In the genomic region with DNA sequence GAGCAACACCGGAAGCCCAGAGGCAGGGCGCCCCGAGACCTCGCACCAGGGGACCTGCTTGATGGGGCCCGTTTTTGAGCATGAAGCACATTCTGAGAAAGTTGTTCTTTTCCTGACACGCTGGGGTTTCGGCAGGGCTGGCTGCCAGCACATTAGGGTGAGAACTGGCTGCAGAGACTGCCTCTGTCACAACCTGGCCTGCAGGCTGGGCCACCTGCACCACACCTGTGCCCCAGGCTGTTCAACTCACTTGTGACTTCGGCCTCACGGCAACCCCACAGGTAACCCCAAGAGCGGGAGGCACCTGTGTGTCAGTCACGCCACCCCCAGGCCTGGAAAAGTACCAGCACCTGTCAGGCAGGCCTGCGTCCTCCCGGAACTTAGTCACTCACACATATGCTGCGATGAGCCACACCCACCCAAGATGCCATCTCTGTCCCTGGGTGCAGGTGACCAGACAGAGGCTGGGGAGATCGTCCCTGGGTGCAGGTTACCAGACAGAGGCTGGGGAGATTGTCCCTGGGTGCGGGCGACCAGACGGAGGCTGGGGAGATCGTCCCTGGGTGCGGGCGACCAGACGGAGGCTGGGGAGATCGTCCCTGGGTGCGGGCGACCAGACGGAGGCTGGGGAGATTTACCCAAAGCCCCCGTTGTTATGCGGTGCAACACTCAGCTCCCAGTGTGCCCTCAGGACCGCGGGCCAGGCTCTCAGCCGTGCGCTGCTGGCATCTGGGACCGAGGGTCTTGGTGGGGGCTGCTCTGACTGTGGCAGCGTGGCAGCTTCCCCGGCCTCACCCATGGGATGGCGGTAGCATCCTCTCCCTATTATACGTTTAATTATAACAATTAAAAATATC, we compare ENCODE assay signal across 10 cellular contexts.
A peak's percentile ranks its signal among the peaks of the same experiment; 100 is the strongest.
DNase-seq lines count a peak whose midpoint lies in the region; ATAC-seq and TF ChIP-seq lines count a peak whose summit lies in the region.
"Had no signal": no experiment of that assay in that cellular context is flagged by ENCODE, and none has a peak within 500 bp of the region (broad histone marks: within the 10 kb centered on the region; RNA-seq: fewer than 3 reads in every experiment).

No MANE protein-coding gene starts in this region.

- DNase-seq in SK-N-SH (peak; percentile 46), NCI-H748 treated with DMSO at 0.1 percent for 48 hours (lab: John Stamatoyannopoulos, UW) (peak; percentile 32), epithelial cell of esophagus (ENCODE audit: low read depth) (peak; percentile 4), sciatic nerve (ENCODE audit: low spot score) (peak; percentile 35), SHP77 (lab: John Stamatoyannopoulos, UW) (no peak)
- DNase-seq: foreskin fibroblast had no signal

- no peaks in the 10 kb centered on the region for H3K36me3 ChIP-seq in SK-N-SH (replicated peaks in 1 of 2; ENCODE audit: control insufficient read depth in 1 of 2, insufficient read depth in 2 of 2, low read length in 1 of 2)

- intact Hi-C loops in sciatic nerve (cut with DNase I), result no loop called here

- H3K27ac ChIP-seq in SK-N-SH (ENCODE audit: low read depth in 2 of 2, low read length in 1 of 2), result no peak overlapping the region

- H3K9me3 ChIP-seq in SK-N-SH, result no peaks in the 10 kb centered on the region

- 10% methylated on average over 12 of the region's 37 CpGs for WGBS in SK-N-SH (ENCODE audit: low lambda C conversion rate)

- no peak for TF ChIP-seq RAD21 in SK-N-SH (IDR thresholded peaks at IDR 0.05; ENCODE audit: low read length)

- H3K27me3 ChIP-seq in SK-N-SH (ENCODE audit: insufficient read depth), result peaks cover 58% of the 10 kb centered on the region

- no peaks in the 10 kb centered on the region for H3F3A ChIP-seq in SK-N-SH (replicated peaks; ENCODE audit: insufficient read depth)

- ATAC-seq in SK-N-SH treated with all-trans-retinoic acid at 6 μM for 48 hours (no peak), sciatic nerve (no peak), GM19452 (IDR thresholded peaks at IDR 0.05; ENCODE audit: unreplicated experiment) (no peak), GM18907 (IDR thresholded peaks at IDR 0.05; ENCODE audit: unreplicated experiment) (no peak)
- ATAC-seq: naive thymus-derived CD4-positive, alpha-beta T cell had no signal

- H3K9ac ChIP-seq in SK-N-SH, result no peak overlapping the region

- TF ChIP-seq CTCF in SK-N-SH (IDR thresholded peaks at IDR 0.05) (no peak), epithelial cell of esophagus (IDR thresholded peaks at IDR 0.05; ENCODE audit: insufficient read depth, low read depth, low read length, missing control alignments) (no peak)

- no peak overlapping the region for H2AFZ ChIP-seq in SK-N-SH (ENCODE audit: low read depth)

- no peak overlapping the region for H3K4me2 ChIP-seq in SK-N-SH

- H3K9me2 ChIP-seq in SK-N-SH, result no peaks in the 10 kb centered on the region

- CTCF ChIA-PET in SK-N-SH (lab: Yijun Ruan, JAX), result no interaction called here

- H3K79me2 ChIP-seq in SK-N-SH (ENCODE audit: insufficient read depth), result no peaks in the 10 kb centered on the region

- no peak for TF ChIP-seq EP300 in SK-N-SH (IDR thresholded peaks at IDR 0.05; ENCODE audit: borderline replicate concordance in 1 of 2, low read depth in 1 of 2, low read length in 1 of 2)

- H4K20me1 ChIP-seq in SK-N-SH (ENCODE audit: insufficient read depth), result no peaks in the 10 kb centered on the region

- POLR2A ChIA-PET in SK-N-SH (lab: Yijun Ruan, JAX), result no interaction called here

- no peak overlapping the region for H3K4me3 ChIP-seq in SK-N-SH (ENCODE audit: low read depth in 2 of 2, low read length in 1 of 2)
- no peak overlapping the region for H3K4me3 ChIP-seq in epithelial cell of esophagus (ENCODE audit: low read length)

- no peaks in the 10 kb centered on the region for H3K4me1 ChIP-seq in SK-N-SH (ENCODE audit: control insufficient read depth in 1 of 2, insufficient read depth in 2 of 2, low read depth in 1 of 2, low read length in 1 of 2)

TF ChIP-seq in SK-N-SH, 30 proteins besides CTCF, POLR2A, EP300 and RAD21 (continues in another document):
- TF ChIP-seq RXRA (IDR thresholded peaks at IDR 0.05; ENCODE audit: borderline replicate concordance, low read depth), result no peak
- no peak for TF ChIP-seq MEF2A (IDR thresholded peaks at IDR 0.05; ENCODE audit: borderline replicate concordance, low read depth)
- TF ChIP-seq TEAD4 (IDR thresholded peaks at IDR 0.05; ENCODE audit: borderline replicate concordance, insufficient read depth), result no peak
- no peak for TF ChIP-seq CHD2 (IDR thresholded peaks at IDR 0.05; ENCODE audit: low read length, partially characterized antibody)
- TF ChIP-seq SIN3A (IDR thresholded peaks at IDR 0.05; ENCODE audit: borderline replicate concordance, low read depth, low read length), result no peak
- TF ChIP-seq JUND (IDR thresholded peaks at IDR 0.05), result no peak
- TF ChIP-seq, protein P1, sequence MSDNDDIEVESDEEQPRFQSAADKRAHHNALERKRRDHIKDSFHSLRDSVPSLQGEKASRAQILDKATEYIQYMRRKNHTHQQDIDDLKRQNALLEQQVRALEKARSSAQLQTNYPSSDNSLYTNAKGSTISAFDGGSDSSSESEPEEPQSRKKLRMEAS (IDR thresholded peaks at IDR 0.05; ENCODE audit: low read depth), result no peak
- TF ChIP-seq, protein P2, sequence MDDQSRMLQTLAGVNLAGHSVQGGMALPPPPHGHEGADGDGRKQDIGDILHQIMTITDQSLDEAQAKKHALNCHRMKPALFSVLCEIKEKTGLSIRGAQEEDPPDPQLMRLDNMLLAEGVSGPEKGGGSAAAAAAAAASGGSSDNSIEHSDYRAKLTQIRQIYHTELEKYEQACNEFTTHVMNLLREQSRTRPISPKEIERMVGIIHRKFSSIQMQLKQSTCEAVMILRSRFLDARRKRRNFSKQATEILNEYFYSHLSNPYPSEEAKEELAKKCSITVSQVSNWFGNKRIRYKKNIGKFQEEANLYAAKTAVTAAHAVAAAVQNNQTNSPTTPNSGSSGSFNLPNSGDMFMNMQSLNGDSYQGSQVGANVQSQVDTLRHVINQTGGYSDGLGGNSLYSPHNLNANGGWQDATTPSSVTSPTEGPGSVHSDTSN (IDR thresholded peaks at IDR 0.05), result no peak
- TF ChIP-seq FOXM1 (IDR thresholded peaks at IDR 0.05; ENCODE audit: low read depth), result no peak
- no peak for TF ChIP-seq SMC3 (IDR thresholded peaks at IDR 0.05; ENCODE audit: low read depth, low read length)
- TF ChIP-seq, protein P3, sequence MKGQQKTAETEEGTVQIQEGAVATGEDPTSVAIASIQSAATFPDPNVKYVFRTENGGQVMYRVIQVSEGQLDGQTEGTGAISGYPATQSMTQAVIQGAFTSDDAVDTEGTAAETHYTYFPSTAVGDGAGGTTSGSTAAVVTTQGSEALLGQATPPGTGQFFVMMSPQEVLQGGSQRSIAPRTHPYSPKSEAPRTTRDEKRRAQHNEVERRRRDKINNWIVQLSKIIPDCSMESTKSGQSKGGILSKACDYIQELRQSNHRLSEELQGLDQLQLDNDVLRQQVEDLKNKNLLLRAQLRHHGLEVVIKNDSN (IDR thresholded peaks at IDR 0.05; ENCODE audit: borderline replicate concordance, low read depth), result no peak
- no peak for TF ChIP-seq FOSL2 (IDR thresholded peaks at IDR 0.05; ENCODE audit: borderline replicate concordance, low read depth)
- no peak for TF ChIP-seq TCF12 (IDR thresholded peaks at IDR 0.05)

TF ChIP-seq in SK-N-SH treated with all-trans-retinoic acid at 6 μM for 48 hours, 23 proteins besides CTCF, POLR2A, EP300 and RAD21 (continues in another document):
- TF ChIP-seq, protein P4, sequence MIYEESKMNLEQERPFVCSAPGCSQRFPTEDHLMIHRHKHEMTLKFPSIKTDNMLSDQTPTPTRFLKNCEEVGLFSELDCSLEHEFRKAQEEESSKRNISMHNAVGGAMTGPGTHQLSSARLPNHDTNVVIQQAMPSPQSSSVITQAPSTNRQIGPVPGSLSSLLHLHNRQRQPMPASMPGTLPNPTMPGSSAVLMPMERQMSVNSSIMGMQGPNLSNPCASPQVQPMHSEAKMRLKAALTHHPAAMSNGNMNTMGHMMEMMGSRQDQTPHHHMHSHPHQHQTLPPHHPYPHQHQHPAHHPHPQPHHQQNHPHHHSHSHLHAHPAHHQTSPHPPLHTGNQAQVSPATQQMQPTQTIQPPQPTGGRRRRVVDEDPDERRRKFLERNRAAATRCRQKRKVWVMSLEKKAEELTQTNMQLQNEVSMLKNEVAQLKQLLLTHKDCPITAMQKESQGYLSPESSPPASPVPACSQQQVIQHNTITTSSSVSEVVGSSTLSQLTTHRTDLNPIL (CRISPR knock-in tag; IDR thresholded peaks at IDR 0.05; ENCODE audit: low read depth), result no peak
- TF ChIP-seq, protein P5, sequence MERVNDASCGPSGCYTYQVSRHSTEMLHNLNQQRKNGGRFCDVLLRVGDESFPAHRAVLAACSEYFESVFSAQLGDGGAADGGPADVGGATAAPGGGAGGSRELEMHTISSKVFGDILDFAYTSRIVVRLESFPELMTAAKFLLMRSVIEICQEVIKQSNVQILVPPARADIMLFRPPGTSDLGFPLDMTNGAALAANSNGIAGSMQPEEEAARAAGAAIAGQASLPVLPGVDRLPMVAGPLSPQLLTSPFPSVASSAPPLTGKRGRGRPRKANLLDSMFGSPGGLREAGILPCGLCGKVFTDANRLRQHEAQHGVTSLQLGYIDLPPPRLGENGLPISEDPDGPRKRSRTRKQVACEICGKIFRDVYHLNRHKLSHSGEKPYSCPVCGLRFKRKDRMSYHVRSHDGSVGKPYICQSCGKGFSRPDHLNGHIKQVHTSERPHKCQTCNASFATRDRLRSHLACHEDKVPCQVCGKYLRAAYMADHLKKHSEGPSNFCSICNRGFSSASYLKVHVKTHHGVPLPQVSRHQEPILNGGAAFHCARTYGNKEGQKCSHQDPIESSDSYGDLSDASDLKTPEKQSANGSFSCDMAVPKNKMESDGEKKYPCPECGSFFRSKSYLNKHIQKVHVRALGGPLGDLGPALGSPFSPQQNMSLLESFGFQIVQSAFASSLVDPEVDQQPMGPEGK (CRISPR knock-in tag; IDR thresholded peaks at IDR 0.05; ENCODE audit: borderline replicate concordance), result no peak
- TF ChIP-seq ISL1 (CRISPR knock-in tag; IDR thresholded peaks at IDR 0.05) (no peak), ZNF8 (CRISPR knock-in tag; IDR thresholded peaks at IDR 0.05) (no peak), ESRRG (CRISPR knock-in tag; IDR thresholded peaks at IDR 0.05) (no peak), RARB (CRISPR knock-in tag; IDR thresholded peaks at IDR 0.05) (no peak), PPARA (CRISPR knock-in tag; IDR thresholded peaks at IDR 0.05; ENCODE audit: borderline replicate concordance) (no peak)

Comparison
In these comparisons a context has a peak if more than half of its experiments do, and no peak if none do; other contexts are left out.
1. DNase-seq: peak in SK-N-SH (single experiment), NCI-H748 treated with DMSO at 0.1 percent for 48 hours (single experiment), epithelial cell of esophagus (single experiment) and sciatic nerve (single experiment); none in SHP77 (0 of 2).